7 cellular contexts compared by ENCODE assay signal in the genomic region with DNA sequence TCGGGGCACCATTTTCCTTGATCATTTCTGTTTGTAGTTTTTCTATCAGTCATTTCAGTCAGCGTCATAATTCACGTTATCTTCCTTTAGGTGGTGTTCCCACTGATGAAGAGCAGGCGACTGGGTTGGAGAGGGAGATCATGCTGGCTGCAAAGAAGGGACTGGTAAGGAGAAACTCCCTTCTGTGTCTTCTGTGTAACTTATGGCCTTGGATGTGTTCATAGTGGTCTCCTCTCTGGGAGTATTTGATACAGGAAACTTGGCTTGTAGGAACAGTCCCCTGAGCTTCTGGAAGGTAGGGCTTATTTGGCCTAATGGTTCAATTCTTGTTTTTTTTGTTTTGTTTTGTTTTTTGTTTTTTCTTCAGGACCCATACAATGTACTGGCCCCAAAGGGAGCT. TPM values are rescaled to one million over a fixed set of nuclear protein-coding genes. Genes with fewer than 3 reads are reported as not detected.
DNase-seq lines count a peak whose midpoint lies in the region; ATAC-seq and TF ChIP-seq lines count a peak whose summit lies in the region.

No MANE protein-coding gene starts in this region.

- no peak for TF ChIP-seq POLR2A in HCT116 (IDR thresholded peaks at IDR 0.05; ENCODE audit: borderline replicate concordance, extremely low read depth, insufficient read depth, insufficient read length)

- H3K27ac ChIP-seq in HCT116 (ENCODE audit: low read depth, low read length), result no peak overlapping the region

- H3K27me3 ChIP-seq in HCT116 (ENCODE audit: insufficient read depth, low read length) (no peaks in the 10 kb centered on the region), iPS-15b (ENCODE audit: control insufficient read depth, insufficient read depth, low read length) (no peaks in the 10 kb centered on the region)

- peak overlapping the region; percentile 97 to 98 for H3K4me3 ChIP-seq in HCT116 (replicated peaks in 1 of 2; ENCODE audit: low read depth in 1 of 2, low read length in 2 of 2)
- peak overlapping the region; percentile 95 for H3K4me3 ChIP-seq in iPS-15b (ENCODE audit: low read depth, low read length)

- RAD21 ChIA-PET in HCT116 (lab: Charles Lee; ENCODE audit: low non-redundant PET in 1 of 2, low total read pairs in 2 of 2, uncharacterized antibody in 2 of 2, unreplicated experiment in 2 of 2), result interaction anchor here in 1 of 2 experiments (1.0 kb wide), 1 partner anchor 17 kb away, joined by 3 read pairs; the partner anchor contains the start of gene ACTR1B

- H3K9me3 ChIP-seq in HCT116 (ENCODE audit: control insufficient read depth in 1 of 2, insufficient read depth in 1 of 2, low read depth in 1 of 2, low read length in 2 of 2) (no peaks in the 10 kb centered on the region), iPS-15b (ENCODE audit: control insufficient read depth, insufficient read depth, low read length) (no peaks in the 10 kb centered on the region)

- H2AFZ ChIP-seq in HCT116 (ENCODE audit: low read depth, low read length, poor library complexity, severe bottlenecking), result no peak overlapping the region

- H3K4me1 Mint-ChIP-seq in activated CD8-positive, alpha-beta T cell treated with anti-CD3 and anti-CD28 coated beads for 36 hours (ENCODE audit: low read depth), result peaks cover 15% of the 10 kb centered on the region
- H3K4me1 Mint-ChIP-seq in stimulated activated memory B cell treated with anti-CD40 and anti-IgM and Interleukin-4, amounts not matched to agents 10 μg/mL and 1 μg/mL and 100 μg/mL, for 72 hours, result peaks cover 22% of the 10 kb centered on the region

- H3K27me3 Mint-ChIP-seq in activated CD8-positive, alpha-beta T cell treated with anti-CD3 and anti-CD28 coated beads for 36 hours, result no peaks in the 10 kb centered on the region
- H3K27me3 Mint-ChIP-seq in stimulated activated memory B cell treated with anti-CD40 and anti-IgM and Interleukin-4, amounts not matched to agents 10 μg/mL and 1 μg/mL and 100 μg/mL, for 72 hours, result no peaks in the 10 kb centered on the region

- TF ChIP-seq RAD21 in HCT116 (IDR thresholded peaks at IDR 0.05; ENCODE audit: low read depth), result no peak

- peaks cover 8 to 17% of the 10 kb centered on the region in 2 experiments for H3K4me1 ChIP-seq in HCT116 (ENCODE audit: control insufficient read depth in 1 of 2, insufficient read depth in 2 of 2, low read length in 2 of 2)
- H3K4me1 ChIP-seq in iPS-15b (ENCODE audit: control insufficient read depth, insufficient read depth, low read length), result peaks cover 7% of the 10 kb centered on the region

- no peak for TF ChIP-seq CTCF in HCT116 (IDR thresholded peaks at IDR 0.05 in 2 of 3, conservative IDR thresholded peaks at IDR 0.05 in 1 of 3; ENCODE audit: borderline replicate concordance in 1 of 3, insufficient read depth in 1 of 3, low read depth in 2 of 3, low read length in 2 of 3)
- TF ChIP-seq CTCF in activated CD8-positive, alpha-beta T cell treated with anti-CD3 and anti-CD28 coated beads for 36 hours (IDR thresholded peaks at IDR 0.05), result no peak

- intact Hi-C loops in HCT116 (cut with micrococcal nuclease), result no loop called here
- intact Hi-C loops in activated CD8-positive, alpha-beta T cell treated with anti-CD3 and anti-CD28 coated beads for 36 hours (cut with micrococcal nuclease), result no loop called here

- H3K9me2 ChIP-seq in HCT116 (ENCODE audit: insufficient read depth), result no peaks in the 10 kb centered on the region

- peaks cover 22 to 25% of the 10 kb centered on the region in 2 experiments; a peak in 3 of 4 replicates for H3K36me3 ChIP-seq in HCT116 (ENCODE audit: control insufficient read depth in 1 of 2, insufficient read depth in 2 of 2, low read length in 2 of 2)
- peaks cover 19% of the 10 kb centered on the region for H3K36me3 ChIP-seq in iPS-15b (ENCODE audit: control insufficient read depth, insufficient read depth, low read length)

- peak overlapping the region; percentile 89 for H3K4me2 ChIP-seq in HCT116 (ENCODE audit: low read length)

- POLR2A ChIA-PET in HCT116 (lab: Charles Lee), result no interaction called here
- POLR2A ChIA-PET in activated CD8-positive, alpha-beta T cell treated with anti-CD3 and anti-CD28 coated beads for 36 hours (lab: Charles Lee), result interaction anchor here (0.6 to 11.0 kb wide), 10 partner anchors 9 to 796 kb away, joined by 3 to 210 read pairs (median 4); partner anchors contain the start of gene ACTR1B

- no peaks in the 10 kb centered on the region for H4K20me1 ChIP-seq in HCT116 (ENCODE audit: insufficient read depth)

- H3K79me2 ChIP-seq in HCT116 (ENCODE audit: insufficient read depth, low read length), result peaks cover 20% of the 10 kb centered on the region

- ATAC-seq in HCT116, result no peak
- ATAC-seq in activated CD8-positive, alpha-beta T cell treated with anti-CD3 and anti-CD28 coated beads for 36 hours, result no peak
- ATAC-seq in stimulated activated memory B cell treated with anti-CD40 and anti-IgM and Interleukin-4, amounts not matched to agents 10 μg/mL and 1 μg/mL and 100 μg/mL, for 72 hours, result no peak
- no peak for ATAC-seq in HG03139 (IDR thresholded peaks at IDR 0.05; ENCODE audit: unreplicated experiment)

- H3K9me3 Mint-ChIP-seq in activated CD8-positive, alpha-beta T cell treated with anti-CD3 and anti-CD28 coated beads for 36 hours, result no peaks in the 10 kb centered on the region
- no peaks in the 10 kb centered on the region for H3K9me3 Mint-ChIP-seq in stimulated activated memory B cell treated with anti-CD40 and anti-IgM and Interleukin-4, amounts not matched to agents 10 μg/mL and 1 μg/mL and 100 μg/mL, for 72 hours

- H3K4me3 Mint-ChIP-seq in activated CD8-positive, alpha-beta T cell treated with anti-CD3 and anti-CD28 coated beads for 36 hours, result peak overlapping the region; percentile 90
- peak overlapping the region; percentile 93 for H3K4me3 Mint-ChIP-seq in stimulated activated memory B cell treated with anti-CD40 and anti-IgM and Interleukin-4, amounts not matched to agents 10 μg/mL and 1 μg/mL and 100 μg/mL, for 72 hours

- DNase-seq in HCT116 (ENCODE audit: low read depth, low spot score), result no peak
- no peak for DNase-seq in activated CD8-positive, alpha-beta T cell treated with anti-CD3 and anti-CD28 coated beads for 36 hours
- DNase-seq in NCI-H526 treated with DMSO at 0.1 percent for 48 hours (lab: John Stamatoyannopoulos, UW), result no peak
- DNase-seq in NCI-H1694 (lab: John Stamatoyannopoulos, UW), result no peak

- TSS peak; percentile 65 for BruUV-seq in HCT116 (replicated peaks; lab: Mats Ljungman, UMichigan)

- H3K27ac Mint-ChIP-seq in activated CD8-positive, alpha-beta T cell treated with anti-CD3 and anti-CD28 coated beads for 36 hours, result peak overlapping the region; percentile 81
- peak overlapping the region; percentile 92 for H3K27ac Mint-ChIP-seq in stimulated activated memory B cell treated with anti-CD40 and anti-IgM and Interleukin-4, amounts not matched to agents 10 μg/mL and 1 μg/mL and 100 μg/mL, for 72 hours

- CTCF ChIA-PET in HCT116 (lab: Charles Lee), result interaction anchor here (1.4 to 1.6 kb wide), 2 partner anchors 15 to 17 kb away, joined by 3 to 12 read pairs; partner anchors contain the start of gene ACTR1B
- CTCF ChIA-PET in activated CD8-positive, alpha-beta T cell treated with anti-CD3 and anti-CD28 coated beads for 36 hours (lab: Charles Lee), result interaction anchor here (1.7 to 7.3 kb wide), 3 partner anchors 16 to 51 kb away, joined by 7 to 68 read pairs (median 33); partner anchors contain the start of gene ACTR1B

- H3K9ac ChIP-seq in HCT116 (ENCODE audit: low read length), result peak overlapping the region; percentile 98
- H3K9ac ChIP-seq in iPS-15b (ENCODE audit: low read depth, low read length), result no peak overlapping the region

- peaks cover 34% of the 10 kb centered on the region for H3K36me3 Mint-ChIP-seq in activated CD8-positive, alpha-beta T cell treated with anti-CD3 and anti-CD28 coated beads for 36 hours (ENCODE audit: low read depth)
- H3K36me3 Mint-ChIP-seq in stimulated activated memory B cell treated with anti-CD40 and anti-IgM and Interleukin-4, amounts not matched to agents 10 μg/mL and 1 μg/mL and 100 μg/mL, for 72 hours, result peaks cover 36% of the 10 kb centered on the region

TF ChIP-seq in HCT116, 20 proteins besides CTCF, POLR2A, EP300 and RAD21:
- TF ChIP-seq JUND (IDR thresholded peaks at IDR 0.05) (no peak), SP1 (IDR thresholded peaks at IDR 0.05; ENCODE audit: low read depth) (no peak), SRF (IDR thresholded peaks at IDR 0.05; ENCODE audit: low read depth) (no peak), ELF1 (IDR thresholded peaks at IDR 0.05; ENCODE audit: borderline replicate concordance, low read depth) (no peak), ZFX (IDR thresholded peaks at IDR 0.05) (no peak), ZNF274 (IDR thresholded peaks at IDR 0.05; ENCODE audit: low read depth, low read length) (no peak), CEBPB (IDR thresholded peaks at IDR 0.05; ENCODE audit: low read depth) (no peak), EZH2phosphoT487 (IDR thresholded peaks at IDR 0.05; ENCODE audit: borderline replicate concordance) (no peak)
- TF ChIP-seq, protein P1, sequence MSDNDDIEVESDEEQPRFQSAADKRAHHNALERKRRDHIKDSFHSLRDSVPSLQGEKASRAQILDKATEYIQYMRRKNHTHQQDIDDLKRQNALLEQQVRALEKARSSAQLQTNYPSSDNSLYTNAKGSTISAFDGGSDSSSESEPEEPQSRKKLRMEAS (IDR thresholded peaks at IDR 0.05), result no peak
- TF ChIP-seq, protein P2, sequence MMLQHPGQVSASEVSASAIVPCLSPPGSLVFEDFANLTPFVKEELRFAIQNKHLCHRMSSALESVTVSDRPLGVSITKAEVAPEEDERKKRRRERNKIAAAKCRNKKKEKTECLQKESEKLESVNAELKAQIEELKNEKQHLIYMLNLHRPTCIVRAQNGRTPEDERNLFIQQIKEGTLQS (IDR thresholded peaks at IDR 0.05), result no peak

RNA-seq across cellular contexts. Expression of gene COX5B, which starts 1.1 kb away (rescaled TPM):
- total RNA-seq in HCT116 (2021; ENCODE audit: unreplicated experiment), result 283 TPM
- polyA plus RNA-seq in HCT116 (2012), result 316 and 365 TPM in 2 replicates
- 100 to 1,000 TPM; 233 to 238 TPM for total RNA-seq in activated CD8-positive, alpha-beta T cell treated with anti-CD3 and anti-CD28 coated beads for 36 hours

RNA-seq across cellular contexts. Expression of gene ACTR1B, which starts 16.9 kb away (rescaled TPM):
- 42.8 TPM for total RNA-seq in HCT116 (2021; ENCODE audit: unreplicated experiment)
- polyA plus RNA-seq in HCT116 (2012), result 55.3 and 58.3 TPM in 2 replicates
- 100 to 1,000 TPM; 143 to 150 TPM for total RNA-seq in activated CD8-positive, alpha-beta T cell treated with anti-CD3 and anti-CD28 coated beads for 36 hours

RNA-seq across cellular contexts. Expression of gene C2orf92, which starts 22.5 kb away (rescaled TPM):
- total RNA-seq in HCT116 (2021; ENCODE audit: unreplicated experiment), result 3.0 TPM
- polyA plus RNA-seq in HCT116 (2012), result 1.3 and 1.9 TPM in 2 replicates
- total RNA-seq in activated CD8-positive, alpha-beta T cell treated with anti-CD3 and anti-CD28 coated beads for 36 hours, result 10 to 100 TPM in 1 of 2 experiments, 1 to 10 TPM in 1; 6.8 to 11.7 TPM

RNA-seq across cellular contexts. Expression of gene ANKRD36B, which starts 57.3 kb away (rescaled TPM):
- 16.5 TPM for total RNA-seq in HCT116 (2021; ENCODE audit: unreplicated experiment)
- 2.8 and 3.0 TPM in 2 replicates for polyA plus RNA-seq in HCT116 (2012)
- 10 to 100 TPM; 23.6 to 31.3 TPM for total RNA-seq in activated CD8-positive, alpha-beta T cell treated with anti-CD3 and anti-CD28 coated beads for 36 hours
